29 cellular contexts compared by ENCODE assay signal in the genomic region with DNA sequence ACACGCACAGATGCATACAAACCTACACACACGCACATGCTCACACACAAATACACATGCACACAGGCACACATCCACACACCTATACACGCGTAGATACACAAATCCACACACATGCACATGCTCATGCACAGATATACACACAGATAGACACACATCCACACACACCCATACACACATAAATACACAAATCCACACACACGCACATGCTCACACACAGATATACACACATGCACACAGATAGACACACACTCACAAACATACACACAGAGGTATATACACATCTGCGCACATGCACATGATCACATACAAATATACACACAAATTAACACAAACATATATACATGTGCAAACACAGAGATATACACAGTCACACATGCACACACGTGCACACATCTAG.
"Had no signal": no experiment of that assay in that cellular context is flagged by ENCODE, and none has a peak within 500 bp of the region (broad histone marks: within the 10 kb centered on the region; RNA-seq: fewer than 3 reads in every experiment).

No MANE protein-coding gene starts in this region.

- H3K27ac ChIP-seq: brain microvascular endothelial cell, coronary artery, dorsolateral prefrontal cortex, heart left ventricle, WERI-Rb-1 had no signal

- H3K4me1 ChIP-seq: heart left ventricle had no signal

- H3K27me3 ChIP-seq: brain microvascular endothelial cell had no signal

- ATAC-seq: activated CD4-positive, CD25-positive, alpha-beta regulatory T cell treated with anti-CD3 and anti-CD28 coated beads, Interleukin-2, amount 50 U/mL, for 24 hours; activated CD8-positive, alpha-beta T cell treated with anti-CD3 and anti-CD28 coated beads for 36 hours; activated T-cell treated with anti-CD3 and anti-CD28 coated beads, Interleukin-2, amount 50 U/mL, for 4 hours; activated T-helper 17 cell treated with anti-CD3 and anti-CD28 coated beads, Interleukin-2, amount 50 U/mL, for 72 hours; esophagus mucosa; heart left ventricle had no signal

- FAIRE-seq: astrocyte, bronchial epithelial cell, frontal cortex had no signal

- H3K36me3 ChIP-seq: brain microvascular endothelial cell, heart left ventricle, WERI-Rb-1 had no signal

- H3K9me3 ChIP-seq: heart left ventricle had no signal

- H3K4me3 ChIP-seq: coronary artery, dorsolateral prefrontal cortex, heart left ventricle had no signal

- DNase-seq: activated B cell treated with CpG ODN at 0.5 μM for 24 hours; activated CD4-positive, alpha-beta T cell treated with anti-CD3 and anti-CD28 coated beads for 48 hours; activated CD4-positive, alpha-beta T cell treated with anti-CD3 and anti-CD28 coated beads, Interleukin-2, amount 50 U/mL, for 1 hour; activated CD4-positive, alpha-beta T cell treated with anti-CD3 and anti-CD28 coated beads, Interleukin-2, amount 50 U/mL, for 48 hours; activated CD8-positive, alpha-beta memory T cell treated with anti-CD3 and anti-CD28 coated beads for 24 hours; activated CD8-positive, alpha-beta T cell treated with anti-CD3 and anti-CD28 coated beads for 36 hours; activated effector memory CD4-positive, alpha-beta T cell treated with Interleukin-2 at 50 U/mL for 16 hours; activated gamma-delta T cell treated with Interleukin-2 at 50 U/mL for 16 hours; activated naive CD4-positive, alpha-beta T cell treated with anti-CD3 and anti-CD28 coated beads, Interleukin-2, amount 50 U/mL, for 16 hours; activated naive CD4-positive, alpha-beta T cell treated with Interleukin-2 at 50 U/mL for 16 hours; activated T-cell treated with anti-CD3 and anti-CD28 coated beads, Interleukin-2, amount 50 U/mL, for 4 hours; amniotic stem cell; anterior cingulate cortex; brain microvascular endothelial cell; dorsolateral prefrontal cortex; effector memory CD4-positive, alpha-beta T cell; endodermal cell; foreskin fibroblast; glutamatergic neuron; heart left ventricle; T1000; WERI-Rb-1 had no signal
